Comparison of ENCODE assay signal across 1 cellular context in the genomic region with DNA sequence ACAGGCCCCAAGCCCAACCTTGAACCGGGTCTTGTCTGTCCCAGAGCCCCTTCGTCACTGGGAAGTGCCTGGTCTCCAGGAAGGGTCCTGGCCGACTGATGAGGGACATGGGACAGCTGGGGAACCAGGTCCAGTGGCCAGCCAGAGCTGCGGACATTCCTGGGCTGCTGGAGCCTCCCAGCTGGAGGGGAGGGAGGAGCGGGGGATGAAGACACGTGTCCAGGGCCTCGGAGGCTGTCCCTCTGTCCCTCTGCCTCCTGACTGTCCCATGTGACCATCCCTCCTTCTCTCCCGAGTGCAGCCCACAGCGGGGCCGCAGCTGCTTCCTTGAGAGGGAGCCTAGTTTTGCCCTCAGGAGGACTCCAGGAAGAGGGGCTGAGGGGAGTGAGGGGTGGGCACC.
A peak's percentile ranks its signal among the peaks of the same experiment; 100 is the strongest.
TF ChIP-seq lines count a peak whose summit lies in the region.

No MANE protein-coding gene starts in this region.

TF ChIP-seq in HepG2, 621 proteins besides CTCF, POLR2A, EP300 and RAD21 (continues in another document):
- TF ChIP-seq HHEX (CRISPR knock-in tag; IDR thresholded peaks at IDR 0.05) (no peak), POLR2AphosphoS2 (IDR thresholded peaks at IDR 0.05; ENCODE audit: low read depth, low read length) (no peak), AGO2 (optimal IDR thresholded peaks at IDR 0.05; ENCODE audit: low read depth, low read length) (no peak), GABPA (IDR thresholded peaks at IDR 0.05; ENCODE audit: low read depth, low read length) (no peak), GABPA (CRISPR knock-in tag; IDR thresholded peaks at IDR 0.05; ENCODE audit: low read depth) (no peak), ZNF30 (CRISPR knock-in tag; IDR thresholded peaks at IDR 0.05) (no peak), ZNF431 (CRISPR knock-in tag; IDR thresholded peaks at IDR 0.05; ENCODE audit: borderline replicate concordance, low read depth) (no peak), ZBTB1 (CRISPR knock-in tag; IDR thresholded peaks at IDR 0.05; ENCODE audit: borderline replicate concordance) (no peak), XRCC5 (optimal IDR thresholded peaks at IDR 0.05; ENCODE audit: low read length) (peak; percentile 39), TAF1 (CRISPR knock-in tag; IDR thresholded peaks at IDR 0.05) (no peak), ZNF562 (CRISPR knock-in tag; IDR thresholded peaks at IDR 0.05; ENCODE audit: borderline replicate concordance) (no peak), ZNF678 (CRISPR knock-in tag; IDR thresholded peaks at IDR 0.05) (no peak), NR1H2 (CRISPR knock-in tag; IDR thresholded peaks at IDR 0.05; ENCODE audit: borderline replicate concordance, low read depth) (no peak), ZFP37 (CRISPR knock-in tag; IDR thresholded peaks at IDR 0.05; ENCODE audit: borderline replicate concordance) (no peak), ZNF781 (CRISPR knock-in tag; IDR thresholded peaks at IDR 0.05; ENCODE audit: borderline replicate concordance, not compliant biosample characterization) (no peak), ZNF761 (CRISPR knock-in tag; conservative IDR thresholded peaks at IDR 0.05) (no peak), ZSCAN21 (CRISPR knock-in tag; IDR thresholded peaks at IDR 0.05; ENCODE audit: borderline replicate concordance) (no peak), REL (CRISPR knock-in tag; conservative IDR thresholded peaks at IDR 0.05) (no peak), XBP1 (CRISPR knock-in tag; IDR thresholded peaks at IDR 0.05) (no peak), ZBTB38 (CRISPR knock-in tag; IDR thresholded peaks at IDR 0.05) (0 out of 2 replicates have a peak, but pooled peaks have one; percentile 18), ZSCAN20 (CRISPR knock-in tag; IDR thresholded peaks at IDR 0.05; ENCODE audit: borderline replicate concordance) (no peak), ZNF274 (CRISPR knock-in tag; IDR thresholded peaks at IDR 0.05) (no peak), ZFP36 (IDR thresholded peaks at IDR 0.05; ENCODE audit: borderline replicate concordance, low read depth, low read length, partially characterized antibody) (no peak), MTA3 (CRISPR knock-in tag; IDR thresholded peaks at IDR 0.05) (no peak), ZNF790 (CRISPR knock-in tag; IDR thresholded peaks at IDR 0.05; ENCODE audit: borderline replicate concordance) (no peak), CHCHD3 (CRISPR knock-in tag; IDR thresholded peaks at IDR 0.05) (no peak), BORCS8-MEF2B (CRISPR knock-in tag; IDR thresholded peaks at IDR 0.05) (no peak), ADNP (CRISPR knock-in tag; IDR thresholded peaks at IDR 0.05) (no peak), U2AF1 (optimal IDR thresholded peaks at IDR 0.05; ENCODE audit: low read depth, low read length) (no peak), ZC3H4 (CRISPR knock-in tag; IDR thresholded peaks at IDR 0.05; ENCODE audit: borderline replicate concordance) (no peak), ZNF614 (CRISPR knock-in tag; IDR thresholded peaks at IDR 0.05; ENCODE audit: borderline replicate concordance) (no peak), ATF7-NPFF (CRISPR knock-in tag; IDR thresholded peaks at IDR 0.05; ENCODE audit: low read depth) (no peak)
- TF ChIP-seq, protein P1, sequence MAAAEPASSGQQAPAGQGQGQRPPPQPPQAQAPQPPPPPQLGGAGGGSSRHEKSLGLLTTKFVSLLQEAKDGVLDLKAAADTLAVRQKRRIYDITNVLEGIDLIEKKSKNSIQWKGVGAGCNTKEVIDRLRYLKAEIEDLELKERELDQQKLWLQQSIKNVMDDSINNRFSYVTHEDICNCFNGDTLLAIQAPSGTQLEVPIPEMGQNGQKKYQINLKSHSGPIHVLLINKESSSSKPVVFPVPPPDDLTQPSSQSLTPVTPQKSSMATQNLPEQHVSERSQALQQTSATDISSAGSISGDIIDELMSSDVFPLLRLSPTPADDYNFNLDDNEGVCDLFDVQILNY (CRISPR knock-in tag; conservative IDR thresholded peaks at IDR 0.05) = no peak
- TF ChIP-seq, protein P2, sequence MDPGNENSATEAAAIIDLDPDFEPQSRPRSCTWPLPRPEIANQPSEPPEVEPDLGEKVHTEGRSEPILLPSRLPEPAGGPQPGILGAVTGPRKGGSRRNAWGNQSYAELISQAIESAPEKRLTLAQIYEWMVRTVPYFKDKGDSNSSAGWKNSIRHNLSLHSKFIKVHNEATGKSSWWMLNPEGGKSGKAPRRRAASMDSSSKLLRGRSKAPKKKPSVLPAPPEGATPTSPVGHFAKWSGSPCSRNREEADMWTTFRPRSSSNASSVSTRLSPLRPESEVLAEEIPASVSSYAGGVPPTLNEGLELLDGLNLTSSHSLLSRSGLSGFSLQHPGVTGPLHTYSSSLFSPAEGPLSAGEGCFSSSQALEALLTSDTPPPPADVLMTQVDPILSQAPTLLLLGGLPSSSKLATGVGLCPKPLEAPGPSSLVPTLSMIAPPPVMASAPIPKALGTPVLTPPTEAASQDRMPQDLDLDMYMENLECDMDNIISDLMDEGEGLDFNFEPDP (CRISPR knock-in tag; conservative IDR thresholded peaks at IDR 0.05) = no peak
- TF ChIP-seq, protein P3, sequence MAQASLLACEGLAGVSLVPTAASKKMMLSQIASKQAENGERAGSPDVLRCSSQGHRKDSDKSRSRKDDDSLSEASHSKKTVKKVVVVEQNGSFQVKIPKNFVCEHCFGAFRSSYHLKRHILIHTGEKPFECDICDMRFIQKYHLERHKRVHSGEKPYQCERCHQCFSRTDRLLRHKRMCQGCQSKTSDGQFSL (CRISPR knock-in tag; IDR thresholded peaks at IDR 0.05) = no peak
- TF ChIP-seq, protein P4, sequence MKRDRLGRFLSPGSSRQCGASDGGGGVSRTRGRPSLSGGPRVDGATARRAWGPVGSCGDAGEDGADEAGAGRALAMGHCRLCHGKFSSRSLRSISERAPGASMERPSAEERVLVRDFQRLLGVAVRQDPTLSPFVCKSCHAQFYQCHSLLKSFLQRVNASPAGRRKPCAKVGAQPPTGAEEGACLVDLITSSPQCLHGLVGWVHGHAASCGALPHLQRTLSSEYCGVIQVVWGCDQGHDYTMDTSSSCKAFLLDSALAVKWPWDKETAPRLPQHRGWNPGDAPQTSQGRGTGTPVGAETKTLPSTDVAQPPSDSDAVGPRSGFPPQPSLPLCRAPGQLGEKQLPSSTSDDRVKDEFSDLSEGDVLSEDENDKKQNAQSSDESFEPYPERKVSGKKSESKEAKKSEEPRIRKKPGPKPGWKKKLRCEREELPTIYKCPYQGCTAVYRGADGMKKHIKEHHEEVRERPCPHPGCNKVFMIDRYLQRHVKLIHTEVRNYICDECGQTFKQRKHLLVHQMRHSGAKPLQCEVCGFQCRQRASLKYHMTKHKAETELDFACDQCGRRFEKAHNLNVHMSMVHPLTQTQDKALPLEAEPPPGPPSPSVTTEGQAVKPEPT (CRISPR knock-in tag; IDR thresholded peaks at IDR 0.05; ENCODE audit: low read depth) = no peak
- TF ChIP-seq, protein P5, sequence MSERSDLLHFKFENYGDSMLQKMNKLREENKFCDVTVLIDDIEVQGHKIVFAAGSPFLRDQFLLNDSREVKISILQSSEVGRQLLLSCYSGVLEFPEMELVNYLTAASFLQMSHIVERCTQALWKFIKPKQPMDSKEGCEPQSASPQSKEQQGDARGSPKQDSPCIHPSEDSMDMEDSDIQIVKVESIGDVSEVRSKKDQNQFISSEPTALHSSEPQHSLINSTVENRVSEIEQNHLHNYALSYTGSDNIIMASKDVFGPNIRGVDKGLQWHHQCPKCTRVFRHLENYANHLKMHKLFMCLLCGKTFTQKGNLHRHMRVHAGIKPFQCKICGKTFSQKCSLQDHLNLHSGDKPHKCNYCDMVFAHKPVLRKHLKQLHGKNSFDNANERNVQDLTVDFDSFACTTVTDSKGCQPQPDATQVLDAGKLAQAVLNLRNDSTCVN (CRISPR knock-in tag; IDR thresholded peaks at IDR 0.05; ENCODE audit: borderline replicate concordance) = no peak; the same call in 1 of the 2 replicates
- TF ChIP-seq, protein P6, sequence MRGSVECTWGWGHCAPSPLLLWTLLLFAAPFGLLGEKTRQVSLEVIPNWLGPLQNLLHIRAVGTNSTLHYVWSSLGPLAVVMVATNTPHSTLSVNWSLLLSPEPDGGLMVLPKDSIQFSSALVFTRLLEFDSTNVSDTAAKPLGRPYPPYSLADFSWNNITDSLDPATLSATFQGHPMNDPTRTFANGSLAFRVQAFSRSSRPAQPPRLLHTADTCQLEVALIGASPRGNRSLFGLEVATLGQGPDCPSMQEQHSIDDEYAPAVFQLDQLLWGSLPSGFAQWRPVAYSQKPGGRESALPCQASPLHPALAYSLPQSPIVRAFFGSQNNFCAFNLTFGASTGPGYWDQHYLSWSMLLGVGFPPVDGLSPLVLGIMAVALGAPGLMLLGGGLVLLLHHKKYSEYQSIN (CRISPR knock-in tag; IDR thresholded peaks at IDR 0.05; ENCODE audit: borderline replicate concordance) = no peak
- TF ChIP-seq, protein P7, sequence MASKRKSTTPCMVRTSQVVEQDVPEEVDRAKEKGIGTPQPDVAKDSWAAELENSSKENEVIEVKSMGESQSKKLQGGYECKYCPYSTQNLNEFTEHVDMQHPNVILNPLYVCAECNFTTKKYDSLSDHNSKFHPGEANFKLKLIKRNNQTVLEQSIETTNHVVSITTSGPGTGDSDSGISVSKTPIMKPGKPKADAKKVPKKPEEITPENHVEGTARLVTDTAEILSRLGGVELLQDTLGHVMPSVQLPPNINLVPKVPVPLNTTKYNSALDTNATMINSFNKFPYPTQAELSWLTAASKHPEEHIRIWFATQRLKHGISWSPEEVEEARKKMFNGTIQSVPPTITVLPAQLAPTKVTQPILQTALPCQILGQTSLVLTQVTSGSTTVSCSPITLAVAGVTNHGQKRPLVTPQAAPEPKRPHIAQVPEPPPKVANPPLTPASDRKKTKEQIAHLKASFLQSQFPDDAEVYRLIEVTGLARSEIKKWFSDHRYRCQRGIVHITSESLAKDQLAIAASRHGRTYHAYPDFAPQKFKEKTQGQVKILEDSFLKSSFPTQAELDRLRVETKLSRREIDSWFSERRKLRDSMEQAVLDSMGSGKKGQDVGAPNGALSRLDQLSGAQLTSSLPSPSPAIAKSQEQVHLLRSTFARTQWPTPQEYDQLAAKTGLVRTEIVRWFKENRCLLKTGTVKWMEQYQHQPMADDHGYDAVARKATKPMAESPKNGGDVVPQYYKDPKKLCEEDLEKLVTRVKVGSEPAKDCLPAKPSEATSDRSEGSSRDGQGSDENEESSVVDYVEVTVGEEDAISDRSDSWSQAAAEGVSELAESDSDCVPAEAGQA (IDR thresholded peaks at IDR 0.05; ENCODE audit: low read depth) = no peak
- TF ChIP-seq, protein P7 (CRISPR knock-in tag; IDR thresholded peaks at IDR 0.05; ENCODE audit: borderline replicate concordance) = no peak
- TF ChIP-seq, protein P8, sequence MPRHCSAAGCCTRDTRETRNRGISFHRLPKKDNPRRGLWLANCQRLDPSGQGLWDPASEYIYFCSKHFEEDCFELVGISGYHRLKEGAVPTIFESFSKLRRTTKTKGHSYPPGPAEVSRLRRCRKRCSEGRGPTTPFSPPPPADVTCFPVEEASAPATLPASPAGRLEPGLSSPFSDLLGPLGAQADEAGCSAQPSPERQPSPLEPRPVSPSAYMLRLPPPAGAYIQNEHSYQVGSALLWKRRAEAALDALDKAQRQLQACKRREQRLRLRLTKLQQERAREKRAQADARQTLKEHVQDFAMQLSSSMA (CRISPR knock-in tag; IDR thresholded peaks at IDR 0.05) = no peak
- TF ChIP-seq, protein P9, sequence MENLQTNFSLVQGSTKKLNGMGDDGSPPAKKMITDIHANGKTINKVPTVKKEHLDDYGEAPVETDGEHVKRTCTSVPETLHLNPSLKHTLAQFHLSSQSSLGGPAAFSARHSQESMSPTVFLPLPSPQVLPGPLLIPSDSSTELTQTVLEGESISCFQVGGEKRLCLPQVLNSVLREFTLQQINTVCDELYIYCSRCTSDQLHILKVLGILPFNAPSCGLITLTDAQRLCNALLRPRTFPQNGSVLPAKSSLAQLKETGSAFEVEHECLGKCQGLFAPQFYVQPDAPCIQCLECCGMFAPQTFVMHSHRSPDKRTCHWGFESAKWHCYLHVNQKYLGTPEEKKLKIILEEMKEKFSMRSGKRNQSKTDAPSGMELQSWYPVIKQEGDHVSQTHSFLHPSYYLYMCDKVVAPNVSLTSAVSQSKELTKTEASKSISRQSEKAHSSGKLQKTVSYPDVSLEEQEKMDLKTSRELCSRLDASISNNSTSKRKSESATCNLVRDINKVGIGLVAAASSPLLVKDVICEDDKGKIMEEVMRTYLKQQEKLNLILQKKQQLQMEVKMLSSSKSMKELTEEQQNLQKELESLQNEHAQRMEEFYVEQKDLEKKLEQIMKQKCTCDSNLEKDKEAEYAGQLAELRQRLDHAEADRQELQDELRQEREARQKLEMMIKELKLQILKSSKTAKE (CRISPR knock-in tag; IDR thresholded peaks at IDR 0.05; ENCODE audit: borderline replicate concordance) = no peak
- TF ChIP-seq, protein P10, sequence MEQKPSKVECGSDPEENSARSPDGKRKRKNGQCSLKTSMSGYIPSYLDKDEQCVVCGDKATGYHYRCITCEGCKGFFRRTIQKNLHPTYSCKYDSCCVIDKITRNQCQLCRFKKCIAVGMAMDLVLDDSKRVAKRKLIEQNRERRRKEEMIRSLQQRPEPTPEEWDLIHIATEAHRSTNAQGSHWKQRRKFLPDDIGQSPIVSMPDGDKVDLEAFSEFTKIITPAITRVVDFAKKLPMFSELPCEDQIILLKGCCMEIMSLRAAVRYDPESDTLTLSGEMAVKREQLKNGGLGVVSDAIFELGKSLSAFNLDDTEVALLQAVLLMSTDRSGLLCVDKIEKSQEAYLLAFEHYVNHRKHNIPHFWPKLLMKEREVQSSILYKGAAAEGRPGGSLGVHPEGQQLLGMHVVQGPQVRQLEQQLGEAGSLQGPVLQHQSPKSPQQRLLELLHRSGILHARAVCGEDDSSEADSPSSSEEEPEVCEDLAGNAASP (CRISPR knock-in tag; IDR thresholded peaks at IDR 0.05; ENCODE audit: borderline replicate concordance) = no peak
- TF ChIP-seq, protein P11, sequence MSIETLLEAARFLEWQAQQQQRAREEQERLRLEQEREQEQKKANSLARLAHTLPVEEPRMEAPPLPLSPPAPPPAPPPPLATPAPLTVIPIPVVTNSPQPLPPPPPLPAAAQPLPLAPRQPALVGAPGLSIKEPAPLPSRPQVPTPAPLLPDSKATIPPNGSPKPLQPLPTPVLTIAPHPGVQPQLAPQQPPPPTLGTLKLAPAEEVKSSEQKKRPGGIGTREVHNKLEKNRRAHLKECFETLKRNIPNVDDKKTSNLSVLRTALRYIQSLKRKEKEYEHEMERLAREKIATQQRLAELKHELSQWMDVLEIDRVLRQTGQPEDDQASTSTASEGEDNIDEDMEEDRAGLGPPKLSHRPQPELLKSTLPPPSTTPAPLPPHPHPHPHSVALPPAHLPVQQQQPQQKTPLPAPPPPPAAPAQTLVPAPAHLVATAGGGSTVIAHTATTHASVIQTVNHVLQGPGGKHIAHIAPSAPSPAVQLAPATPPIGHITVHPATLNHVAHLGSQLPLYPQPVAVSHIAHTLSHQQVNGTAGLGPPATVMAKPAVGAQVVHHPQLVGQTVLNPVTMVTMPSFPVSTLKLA (IDR thresholded peaks at IDR 0.05) = no peak
